Comparison of ENCODE assay signal across 8 cellular contexts in the genomic region with DNA sequence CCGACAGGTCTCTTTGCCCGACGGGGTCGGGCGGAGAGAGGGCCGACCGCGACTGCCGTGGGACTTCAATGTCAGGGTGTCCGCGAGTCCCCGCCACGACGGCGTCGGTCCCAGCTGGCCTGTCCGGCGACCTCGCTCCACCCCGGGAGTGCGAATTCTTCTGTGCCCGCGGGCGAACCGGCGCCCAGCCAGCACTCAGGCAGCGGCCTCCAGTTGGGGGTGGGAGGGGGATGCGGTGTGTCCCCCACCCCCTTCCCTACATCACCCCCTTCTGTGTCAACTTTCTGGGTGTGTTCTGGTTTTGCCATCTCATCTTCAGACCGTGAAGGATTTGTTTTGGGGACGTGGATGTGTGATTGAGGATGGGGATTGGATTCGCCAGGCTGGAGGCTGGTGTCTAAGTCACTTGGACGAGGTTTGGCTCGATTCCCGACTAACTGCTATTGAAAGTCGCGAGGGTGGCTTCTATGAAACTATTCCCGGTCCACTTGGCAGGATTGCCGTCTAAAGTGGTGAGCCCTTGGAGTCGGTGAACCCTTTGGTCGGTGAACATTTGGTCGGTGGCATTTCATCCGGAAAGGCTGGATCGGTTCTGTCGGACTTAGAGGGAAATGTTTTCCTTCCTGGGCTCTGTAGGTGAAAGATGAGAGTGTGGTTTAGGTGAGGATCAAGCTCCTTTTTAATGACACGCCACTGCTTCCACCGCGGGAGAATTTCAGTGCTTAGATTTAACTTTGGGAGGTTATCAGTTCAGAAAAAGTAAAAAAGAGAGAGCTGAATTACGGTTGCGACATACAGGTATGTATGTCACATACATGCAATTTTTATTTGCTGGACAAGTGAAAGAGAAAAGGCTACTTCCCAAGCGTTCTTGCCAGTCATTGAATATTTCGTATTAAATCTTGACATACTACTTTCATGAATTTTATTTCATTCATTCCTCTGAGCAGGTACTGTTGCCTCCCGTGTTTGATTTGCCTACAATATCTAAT. TPM values are rescaled to one million over a fixed set of nuclear protein-coding genes. Genes with fewer than 3 reads are reported as not detected.
DNase-seq lines count a peak whose midpoint lies in the region; ATAC-seq and TF ChIP-seq lines count a peak whose summit lies in the region.

No MANE protein-coding gene starts in this region.

- H3K4me3 ChIP-seq in BJ (ENCODE audit: low read depth, low read length) (peak overlapping the region; percentile 94), right lobe of liver (peak overlapping the region; percentile 97 to 98 (median 97))

- intact Hi-C loops in right lobe of liver (cut with DNase I): no loop called here

- 2% methylated on average over 25 of the region's 52 CpGs for WGBS in right lobe of liver (ENCODE audit: insufficient coverage, low coverage, low lambda C conversion rate, missing lambda C conversion rate)

- peaks cover 0 to 50% (median 10%) of the 10 kb centered on the region in 4 donors for H3K4me1 ChIP-seq in right lobe of liver

- H3K27ac ChIP-seq in RWPE1 (peak overlapping the region; percentile 92), right lobe of liver (peak overlapping the region; percentile 82 to 95 (median 84)), substantia nigra (ENCODE audit: low read depth, low read length, poor library complexity, severe bottlenecking) (peak overlapping the region; percentile 90)

- POLR2A ChIA-PET in BJ (lab: Charles Lee) (no interaction called here), RWPE1 (lab: Yijun Ruan, JAX; ENCODE audit: low non-redundant PET) (interaction anchor here (0.8 kb wide), 1 partner anchor 540 kb away, joined by 5 read pairs; no protein-coding TSS in a partner anchor)

- H3K27me3 ChIP-seq in BJ (ENCODE audit: control insufficient read depth, insufficient read depth, low read length) (0 out of 2 replicates have a peak, but pooled peaks cover 2% of the 10 kb centered on the region), right lobe of liver (no peaks in the 10 kb centered on the region)

- TF ChIP-seq CTCF in BJ (IDR thresholded peaks at IDR 0.05; ENCODE audit: insufficient read depth, low read depth, low read length): no peak
- no peak for TF ChIP-seq CTCF in RWPE1 (conservative IDR thresholded peaks at IDR 0.05; ENCODE audit: low read depth)
- no peak for TF ChIP-seq CTCF in right lobe of liver (IDR thresholded peaks at IDR 0.05)

- TF ChIP-seq POLR2A in right lobe of liver (IDR thresholded peaks at IDR 0.05): no peak

- no peaks in the 10 kb centered on the region for H3K9me3 ChIP-seq in right lobe of liver

- DNase-seq in BJ (ENCODE audit: low read depth): no peak
- peak; percentile 22 for DNase-seq in RWPE1 (ENCODE audit: low spot score)
- peak; percentile 16 to 53 for DNase-seq in dermis microvascular lymphatic vessel endothelial cell (ENCODE audit: low read depth in 2 of 2)
- DNase-seq in right lobe of liver: peak; percentile 59 to 89 (median 76)
- DNase-seq in substantia nigra (lab: John Stamatoyannopoulos, UW): peak in 33 of 49 donors; percentile 15 to 81 (median 41)
- no peak for DNase-seq in activated CD4-positive, alpha-beta T cell treated with anti-CD3 and anti-CD28 coated beads, Interleukin-2, amount 50 U/mL, for 1 hour

- peak; percentile 11 for ATAC-seq in GM18508 (IDR thresholded peaks at IDR 0.05; ENCODE audit: insufficient read depth, unreplicated experiment)
- ATAC-seq in HG03139 (IDR thresholded peaks at IDR 0.05; ENCODE audit: unreplicated experiment): peak; percentile 17
- ATAC-seq in right lobe of liver: peak; percentile 27 to 53 (median 38)

- CTCF ChIA-PET in BJ (lab: Yijun Ruan, JAX) (interaction anchor here (1.4 to 1.8 kb wide), 2 partner anchors 22 to 83 kb away, joined by 3 to 4 read pairs; no protein-coding TSS in a partner anchor), RWPE1 (lab: Yijun Ruan, JAX) (no interaction called here)

- no peaks in the 10 kb centered on the region for H3K36me3 ChIP-seq in BJ (ENCODE audit: control insufficient read depth, insufficient read depth, low read length)
- no peaks in the 10 kb centered on the region for H3K36me3 ChIP-seq in right lobe of liver

RNA-seq across cellular contexts. Expression of a gene that starts 0.8 kb away (rescaled TPM):
- polyA plus RNA-seq in BJ (2011; rRNA removed): 7.3 and 17.7 TPM in 2 replicates
- polyA minus RNA-seq in BJ (2011; rRNA and poly(A)+ RNA removed): 9.1 and 15.5 TPM in 2 replicates
- total RNA-seq in dermis microvascular lymphatic vessel endothelial cell (27.3 and 32.2 TPM in 2 replicates), right lobe of liver (10 to 100 TPM; 54.9 to 94.0 (median 65.6) TPM)

Comparison
In these comparisons a context has a peak if more than half of its experiments do, and no peak if none do; other contexts are left out.
1. DNase-seq: peak in RWPE1 (single experiment), dermis microvascular lymphatic vessel endothelial cell (2 of 2), right lobe of liver (3 of 3) and substantia nigra (33 of 49); none in BJ (single experiment) and activated CD4-positive, alpha-beta T cell treated with anti-CD3 and anti-CD28 coated beads, Interleukin-2, amount 50 U/mL, for 1 hour (single experiment).
2. Peak in every context shown above with its lines, with median percentiles within 50 percentile points of each other: ATAC-seq and H3K27ac ChIP-seq.